38 cellular contexts compared by ENCODE assay signal in the genomic region with DNA sequence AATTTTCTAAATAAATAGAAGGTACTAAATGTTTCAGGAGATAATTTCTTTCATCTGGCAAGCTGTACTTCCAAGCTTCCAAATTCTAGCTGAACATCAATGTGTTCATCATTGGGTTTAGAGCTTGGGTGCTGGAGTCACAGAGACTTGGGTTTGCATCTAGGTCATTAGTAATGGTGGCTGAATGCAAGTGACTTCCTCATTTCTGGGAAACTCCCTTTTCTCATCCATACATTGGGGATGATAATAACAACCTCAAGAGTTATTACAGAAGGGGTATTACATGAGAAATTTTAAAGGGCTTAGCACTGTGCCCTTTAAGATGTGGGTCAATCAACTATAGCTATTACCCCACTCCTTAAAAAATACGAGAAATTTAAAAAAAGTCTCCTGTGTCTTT. TPM values are rescaled to one million over a fixed set of nuclear protein-coding genes. Genes with fewer than 3 reads are reported as not detected.
"Had no signal": no experiment of that assay in that cellular context is flagged by ENCODE, and none has a peak within 500 bp of the region (broad histone marks: within the 10 kb centered on the region; RNA-seq: fewer than 3 reads in every experiment).

No MANE protein-coding gene starts in this region.

- H3K36me3 ChIP-seq: adrenal gland, cardiac muscle cell, colonic mucosa, esophagus squamous epithelium, left ventricle myocardium inferior, pancreas, prostate gland, stomach, thyroid gland, upper lobe of left lung, vagina had no signal

- H3K9me3 ChIP-seq: adrenal gland, colonic mucosa, esophagus squamous epithelium, left ventricle myocardium inferior, pancreas, prostate gland, stomach, thyroid gland, upper lobe of left lung, vagina had no signal

- H3K27ac ChIP-seq: adrenal gland, cardiac muscle cell, colonic mucosa, epithelial cell of prostate, esophagus squamous epithelium, left ventricle myocardium inferior, pancreas, prostate gland, skin epidermis, stomach, thyroid gland, upper lobe of left lung, vagina had no signal

- H3K9me3 Mint-ChIP-seq: activated CD4-positive, alpha-beta memory T cell treated with anti-CD3 and anti-CD28 coated beads for 36 hours; activated naive CD4-positive, alpha-beta T cell treated with anti-CD3 and anti-CD28 coated beads for 36 hours; activated naive CD8-positive, alpha-beta T cell treated with anti-CD3 and anti-CD28 coated beads for 36 hours; activated T-helper 1 cell treated with anti-CD3 and anti-CD28 coated beads, Interleukin-12 subunit alpha, Interleukin-12 subunit beta, Interleukin-2, Interleukin-4 antibody, amounts not matched to agents 30 ng/mL and 10 ng/mL and 1 ng/mL, durations not matched to agents 14 hours and 24 hours and 36 hours; brain; neural crest cell; stimulated activated memory B cell treated with anti-CD40 and anti-IgM and Interleukin-4, amounts not matched to agents 10 μg/mL and 1 μg/mL and 100 μg/mL, for 72 hours had no signal

- ATAC-seq: naive thymus-derived CD8-positive, alpha-beta T cell; pancreas; sciatic nerve; stimulated activated memory B cell treated with anti-CD40 and anti-IgM and Interleukin-4, amounts not matched to agents 10 μg/mL and 1 μg/mL and 100 μg/mL, for 72 hours had no signal

- H3K4me1 ChIP-seq: adrenal gland, colonic mucosa, esophagus squamous epithelium, left ventricle myocardium inferior, pancreas, prostate gland, stomach, thyroid gland, upper lobe of left lung, vagina had no signal

- DNase-seq: activated CD4-positive, alpha-beta memory T cell treated with anti-CD3 and anti-CD28 coated beads for 36 hours; activated CD4-positive, alpha-beta T cell treated with anti-CD3 and anti-CD28 coated beads, Interleukin-2, amount 10 ng/mL, durations not matched to agents 24 days and 14 days; activated CD4-positive, CD25-positive, alpha-beta regulatory T cell treated with anti-CD3 and anti-CD28 coated beads, Interleukin-2, amount 50 U/mL, for 72 hours; activated CD8-positive, alpha-beta memory T cell treated with anti-CD3 and anti-CD28 coated beads, Interleukin-2, amount 50 U/mL, for 4 hours; activated effector memory CD4-positive, alpha-beta T cell treated with anti-CD3 and anti-CD28 coated beads, Interleukin-2, amount 50 U/mL, for 16 hours; activated naive CD4-positive, alpha-beta T cell treated with anti-CD3 and anti-CD28 coated beads for 36 hours; activated naive CD8-positive, alpha-beta T cell treated with anti-CD3 and anti-CD28 coated beads for 36 hours; activated T-cell treated with anti-CD3 and anti-CD28 coated beads, Interleukin-2, amount 50 U/mL, for 1 hour; adrenal gland; aorta; cerebellar nuclear complex; colonic mucosa; effector CD8-positive, alpha-beta T cell; esophagus squamous epithelium; glutamatergic neuron; left ventricle myocardium inferior; naive thymus-derived CD8-positive, alpha-beta T cell; nucleus accumbens; pancreas; retina; stimulated activated CD4-positive, alpha-beta T cell treated with anti-CD3 and anti-CD28 coated beads, Interleukin-1b, Interleukin-23, amount 100 ng/mL, for 48 hours; stimulated activated CD4-positive, alpha-beta T cell treated with anti-CD3 and anti-CD28 coated beads, Interleukin-4, amount 100 ng/mL, for 4 hours; stimulated activated CD8-positive, alpha-beta memory T cell treated with anti-CD3 and anti-CD28 coated beads, Interleukin-4, amount 100 ng/mL, for 48 hours; stomach; T-helper 9 cell; thyroid gland; upper lobe of left lung had no signal

- H3K4me1 Mint-ChIP-seq: activated CD4-positive, alpha-beta T cell treated with anti-CD3 and anti-CD28 coated beads, Interleukin-2, amount 10 ng/mL, durations not matched to agents 24 days and 14 days; activated naive CD8-positive, alpha-beta T cell treated with anti-CD3 and anti-CD28 coated beads for 36 hours; brain; naive thymus-derived CD8-positive, alpha-beta T cell; stimulated activated memory B cell treated with anti-CD40 and anti-IgM and Interleukin-4, amounts not matched to agents 10 μg/mL and 1 μg/mL and 100 μg/mL, for 72 hours had no signal

- H3K4me3 ChIP-seq: adrenal gland, cardiac muscle cell, colonic mucosa, esophagus squamous epithelium, left ventricle myocardium inferior, lung, pancreas, prostate gland, skin epidermis, stomach, thyroid gland, upper lobe of left lung, vagina had no signal

- H3K36me3 Mint-ChIP-seq: activated CD4-positive, alpha-beta memory T cell treated with anti-CD3 and anti-CD28 coated beads for 36 hours; activated naive CD8-positive, alpha-beta T cell treated with anti-CD3 and anti-CD28 coated beads for 36 hours; brain; naive thymus-derived CD8-positive, alpha-beta T cell; stimulated activated memory B cell treated with anti-CD40 and anti-IgM and Interleukin-4, amounts not matched to agents 10 μg/mL and 1 μg/mL and 100 μg/mL, for 72 hours had no signal

- H3K4me3 Mint-ChIP-seq: activated CD4-positive, alpha-beta memory T cell treated with anti-CD3 and anti-CD28 coated beads for 36 hours; activated CD4-positive, alpha-beta T cell treated with anti-CD3 and anti-CD28 coated beads, Interleukin-2, amount 10 ng/mL, durations not matched to agents 24 days and 14 days; activated naive CD4-positive, alpha-beta T cell treated with anti-CD3 and anti-CD28 coated beads for 36 hours; activated naive CD8-positive, alpha-beta T cell treated with anti-CD3 and anti-CD28 coated beads for 36 hours; activated T-helper 1 cell treated with anti-CD3 and anti-CD28 coated beads, Interleukin-12 subunit alpha, Interleukin-12 subunit beta, Interleukin-2, Interleukin-4 antibody, amounts not matched to agents 30 ng/mL and 10 ng/mL and 1 ng/mL, durations not matched to agents 14 hours and 24 hours and 36 hours; brain; naive thymus-derived CD8-positive, alpha-beta T cell; neural crest cell; stimulated activated memory B cell treated with anti-CD40 and anti-IgM and Interleukin-4, amounts not matched to agents 10 μg/mL and 1 μg/mL and 100 μg/mL, for 72 hours had no signal

- H3K27me3 Mint-ChIP-seq: activated CD4-positive, alpha-beta memory T cell treated with anti-CD3 and anti-CD28 coated beads for 36 hours; activated CD4-positive, alpha-beta T cell treated with anti-CD3 and anti-CD28 coated beads, Interleukin-2, amount 10 ng/mL, durations not matched to agents 24 days and 14 days; activated naive CD8-positive, alpha-beta T cell treated with anti-CD3 and anti-CD28 coated beads for 36 hours; stimulated activated memory B cell treated with anti-CD40 and anti-IgM and Interleukin-4, amounts not matched to agents 10 μg/mL and 1 μg/mL and 100 μg/mL, for 72 hours had no signal

- H3K27me3 ChIP-seq: adrenal gland, cardiac muscle cell, colonic mucosa, esophagus squamous epithelium, pancreas, stomach, thyroid gland, upper lobe of left lung, vagina had no signal

- H3K27ac Mint-ChIP-seq: activated CD4-positive, alpha-beta memory T cell treated with anti-CD3 and anti-CD28 coated beads for 36 hours; activated CD4-positive, alpha-beta T cell treated with anti-CD3 and anti-CD28 coated beads, Interleukin-2, amount 10 ng/mL, durations not matched to agents 24 days and 14 days; activated naive CD4-positive, alpha-beta T cell treated with anti-CD3 and anti-CD28 coated beads for 36 hours; activated naive CD8-positive, alpha-beta T cell treated with anti-CD3 and anti-CD28 coated beads for 36 hours; activated T-helper 1 cell treated with anti-CD3 and anti-CD28 coated beads, Interleukin-12 subunit alpha, Interleukin-12 subunit beta, Interleukin-2, Interleukin-4 antibody, amounts not matched to agents 30 ng/mL and 10 ng/mL and 1 ng/mL, durations not matched to agents 14 hours and 24 hours and 36 hours; brain; naive thymus-derived CD8-positive, alpha-beta T cell; stimulated activated memory B cell treated with anti-CD40 and anti-IgM and Interleukin-4, amounts not matched to agents 10 μg/mL and 1 μg/mL and 100 μg/mL, for 72 hours had no signal

RNA-seq across cellular contexts. Expression of gene KLF4, which starts 41.1 kb away (rescaled TPM):
- total RNA-seq: neural crest cell had no signal
- polyA plus RNA-seq: cardiac muscle cell; naive thymus-derived CD8-positive, alpha-beta T cell had no signal
